ENCODE assay signal across 9 cellular contexts in the genomic region with DNA sequence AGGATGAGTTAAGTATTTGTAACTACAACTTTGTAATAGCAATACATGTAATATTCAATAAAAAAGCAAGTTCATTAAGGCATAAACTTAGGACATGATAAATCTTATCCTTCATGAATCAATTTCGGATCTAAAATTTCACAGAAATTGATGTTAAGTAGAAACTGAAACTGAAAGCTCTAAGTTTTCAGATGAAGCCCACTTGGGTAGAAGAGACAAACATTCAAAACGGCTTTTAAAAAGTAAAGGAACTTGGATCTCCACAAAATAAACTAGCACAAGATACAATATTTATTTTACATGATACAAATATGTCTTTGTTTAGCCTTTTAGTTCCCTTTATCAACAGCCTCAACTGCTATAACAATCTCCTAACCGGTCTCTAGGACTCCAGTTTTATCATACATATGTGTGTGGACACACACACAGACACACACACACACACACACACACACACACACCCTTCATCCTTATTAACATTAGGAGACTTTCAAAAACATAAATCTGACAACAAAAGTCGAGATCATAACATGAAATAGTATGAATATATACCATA.
DNase-seq lines count a peak whose midpoint lies in the region; ATAC-seq and TF ChIP-seq lines count a peak whose summit lies in the region.
"Had no signal": no experiment of that assay in that cellular context is flagged by ENCODE, and none has a peak within 500 bp of the region (broad histone marks: within the 10 kb centered on the region; RNA-seq: fewer than 3 reads in every experiment).

No MANE protein-coding gene starts in this region.

- H3K27ac Mint-ChIP-seq in CD4-positive, CD25-positive, alpha-beta regulatory T cell, result peak overlapping the region in 2 of 3 donors; percentile 18 to 33
- H3K27ac Mint-ChIP-seq in naive thymus-derived CD4-positive, alpha-beta T cell, result peak overlapping the region in 5 of 9 donors; percentile 4 to 62 (median 49)

- H3K27me3 ChIP-seq in CD4-positive, CD25-positive, alpha-beta regulatory T cell (ENCODE audit: control insufficient read depth, insufficient read depth, low read length), result peaks cover 4% of the 10 kb centered on the region
- H3K27me3 ChIP-seq in KMS-11 (ENCODE audit: insufficient read depth, low read depth), result no peaks in the 10 kb centered on the region
- no peaks in the 10 kb centered on the region for H3K27me3 ChIP-seq in naive thymus-derived CD4-positive, alpha-beta T cell (ENCODE audit: control insufficient read depth in 2 of 2, insufficient read depth in 2 of 2, low read length in 2 of 2)
- H3K27me3 ChIP-seq in effector memory CD4-positive, alpha-beta T cell (replicated peaks; ENCODE audit: control insufficient read depth, insufficient read depth, low read length, poor library complexity, severe bottlenecking), result no peaks in the 10 kb centered on the region

- H3K4me1 Mint-ChIP-seq in CD4-positive, CD25-positive, alpha-beta regulatory T cell, result peaks cover 0 to 14% (median 12%) of the 10 kb centered on the region in 4 donors
- H3K4me1 Mint-ChIP-seq in naive thymus-derived CD4-positive, alpha-beta T cell, result peaks cover 12 to 28% (median 22%) of the 10 kb centered on the region in 7 donors

- no peak overlapping the region for H3K9ac ChIP-seq in KMS-11

- H3K79me2 ChIP-seq in KMS-11 (ENCODE audit: insufficient read depth, low read depth), result no peaks in the 10 kb centered on the region

- no peaks in the 10 kb centered on the region for H4K20me1 ChIP-seq in KMS-11 (ENCODE audit: insufficient read depth)

- H3K27ac ChIP-seq in CD4-positive, CD25-positive, alpha-beta regulatory T cell (ENCODE audit: insufficient read depth, low read length, poor library complexity, severe bottlenecking), result no peak overlapping the region
- no peak overlapping the region for H3K27ac ChIP-seq in KMS-11
- H3K27ac ChIP-seq in coronary artery, result peak overlapping the region in 1 of 2 donors; percentile 43
- no peak overlapping the region for H3K27ac ChIP-seq in naive thymus-derived CD4-positive, alpha-beta T cell (ENCODE audit: low read depth, low read length)
- H3K27ac ChIP-seq in effector memory CD4-positive, alpha-beta T cell (ENCODE audit: insufficient read depth, low read length, poor library complexity, severe bottlenecking), result no peak overlapping the region

- H3K9me3 ChIP-seq in CD4-positive, CD25-positive, alpha-beta regulatory T cell (ENCODE audit: control insufficient read depth in 2 of 2, low read length in 2 of 2), result no peaks in the 10 kb centered on the region
- H3K9me3 ChIP-seq in naive thymus-derived CD4-positive, alpha-beta T cell (ENCODE audit: control insufficient read depth in 2 of 3, low read length in 3 of 3), result no peaks in the 10 kb centered on the region
- no peaks in the 10 kb centered on the region for H3K9me3 ChIP-seq in effector memory CD4-positive, alpha-beta T cell (ENCODE audit: control insufficient read depth, low read length)

- TF ChIP-seq CTCF in KMS-11 (conservative IDR thresholded peaks at IDR 0.05; ENCODE audit: low read depth, low read length), result no peak
- TF ChIP-seq CTCF in coronary artery (IDR thresholded peaks at IDR 0.05), result no peak

- H3K4me3 Mint-ChIP-seq in CD4-positive, CD25-positive, alpha-beta regulatory T cell, result peak overlapping the region in 2 of 4 donors; percentile 26 to 72
- peak overlapping the region in 9 of 10 donors; percentile 6 to 78 (median 66) for H3K4me3 Mint-ChIP-seq in naive thymus-derived CD4-positive, alpha-beta T cell

- peak overlapping the region; percentile 24 for H3K4me2 ChIP-seq in KMS-11

- H3K9me3 Mint-ChIP-seq in CD4-positive, CD25-positive, alpha-beta regulatory T cell, result no peaks in the 10 kb centered on the region
- peaks cover 0 to 1% (median 0%) of the 10 kb centered on the region in 11 donors for H3K9me3 Mint-ChIP-seq in naive thymus-derived CD4-positive, alpha-beta T cell

- H3K36me3 Mint-ChIP-seq in CD4-positive, CD25-positive, alpha-beta regulatory T cell, result peaks cover 5% of the 10 kb centered on the region
- peaks cover 2 to 12% (median 10%) of the 10 kb centered on the region in 5 donors for H3K36me3 Mint-ChIP-seq in naive thymus-derived CD4-positive, alpha-beta T cell

- CTCF ChIA-PET in naive thymus-derived CD4-positive, alpha-beta T cell (lab: Charles Lee), result no interaction called here

- H2AFZ ChIP-seq in KMS-11 (ENCODE audit: low read depth), result no peak overlapping the region

- no peaks in the 10 kb centered on the region for H3K36me3 ChIP-seq in CD4-positive, CD25-positive, alpha-beta regulatory T cell (ENCODE audit: control insufficient read depth, insufficient read depth, low read length)
- no peaks in the 10 kb centered on the region for H3K36me3 ChIP-seq in KMS-11 (ENCODE audit: insufficient read depth)
- no peaks in the 10 kb centered on the region for H3K36me3 ChIP-seq in naive thymus-derived CD4-positive, alpha-beta T cell (ENCODE audit: control insufficient read depth in 2 of 3, insufficient read depth in 3 of 3, low read length in 3 of 3)
- no peaks in the 10 kb centered on the region for H3K36me3 ChIP-seq in effector memory CD4-positive, alpha-beta T cell (ENCODE audit: control insufficient read depth, insufficient read depth, low read length)

- peaks cover 5% of the 10 kb centered on the region for H3K27me3 Mint-ChIP-seq in CD4-positive, CD25-positive, alpha-beta regulatory T cell
- peaks cover 0 to 8% (median 0%) of the 10 kb centered on the region in 5 donors for H3K27me3 Mint-ChIP-seq in naive thymus-derived CD4-positive, alpha-beta T cell

- intact Hi-C loops in naive thymus-derived CD4-positive, alpha-beta T cell (cut with micrococcal nuclease), result loop anchor here in 1 of 2 donors (2.0 kb wide), 1 partner anchor 83 kb away; the partner anchor contains the start of gene USP6NL

- no peaks in the 10 kb centered on the region for H3K4me1 ChIP-seq in CD4-positive, CD25-positive, alpha-beta regulatory T cell (ENCODE audit: control insufficient read depth, insufficient read depth, low read length, poor library complexity, severe bottlenecking)
- H3K4me1 ChIP-seq in KMS-11 (ENCODE audit: low read depth, poor library complexity, severe bottlenecking), result peaks cover 11% of the 10 kb centered on the region
- no peaks in the 10 kb centered on the region for H3K4me1 ChIP-seq in naive thymus-derived CD4-positive, alpha-beta T cell (ENCODE audit: control insufficient read depth in 2 of 2, insufficient read depth in 2 of 2, low read length in 2 of 2)
- H3K4me1 ChIP-seq in effector memory CD4-positive, alpha-beta T cell (ENCODE audit: control insufficient read depth, insufficient read depth, low read length, poor library complexity, severe bottlenecking), result no peaks in the 10 kb centered on the region

- ATAC-seq in CD4-positive, CD25-positive, alpha-beta regulatory T cell (ENCODE audit: low read depth in 2 of 2), result no peak
- no peak for ATAC-seq in naive thymus-derived CD4-positive, alpha-beta T cell
- ATAC-seq in GM18861 (IDR thresholded peaks at IDR 0.05; ENCODE audit: unreplicated experiment), result no peak

- POLR2A ChIA-PET in naive thymus-derived CD4-positive, alpha-beta T cell (lab: Charles Lee), result interaction anchor here (1.5 kb wide), 1 partner anchor 11 kb away, joined by 3 read pairs; no protein-coding TSS in a partner anchor

- peak overlapping the region; percentile 48 for H3K4me3 ChIP-seq in CD4-positive, CD25-positive, alpha-beta regulatory T cell (ENCODE audit: low read depth, low read length)
- H3K4me3 ChIP-seq in KMS-11 (IDR thresholded peaks at IDR 0.05; ENCODE audit: insufficient read depth, low read depth, low read length) (no peak overlapping the region), coronary artery (peak overlapping the region; percentile 48)
- H3K4me3 ChIP-seq in naive thymus-derived CD4-positive, alpha-beta T cell (ENCODE audit: low read length), result peak overlapping the region; percentile 25
- no peak overlapping the region for H3K4me3 ChIP-seq in effector memory CD4-positive, alpha-beta T cell (ENCODE audit: insufficient read depth, low read depth, low read length, poor library complexity, severe bottlenecking)

- peak in 2 of 3 donors; percentile 5 to 46 for DNase-seq in CD4-positive, CD25-positive, alpha-beta regulatory T cell
- no peak for DNase-seq in coronary artery (ENCODE audit: low spot score)
- peak in 1 of 9 donors; percentile 18 for DNase-seq in naive thymus-derived CD4-positive, alpha-beta T cell
- no peak for DNase-seq in RPMI8226
- no peak for DNase-seq in NCI-H2196 (lab: John Stamatoyannopoulos, UW; ENCODE audit: unreplicated experiment)
- DNase-seq in effector memory CD4-positive, alpha-beta T cell, result no peak
- DNase-seq: KBM-7 had no signal

Comparison
In these comparisons a context has a peak if more than half of its experiments do, and no peak if none do; other contexts are left out.
1. DNase-seq: peak in CD4-positive, CD25-positive, alpha-beta regulatory T cell (2 of 3); none in coronary artery (single experiment), RPMI8226 (single experiment), NCI-H2196 (single experiment) and effector memory CD4-positive, alpha-beta T cell (0 of 3).
2. H3K4me3 ChIP-seq: peak in CD4-positive, CD25-positive, alpha-beta regulatory T cell (single experiment), coronary artery (single experiment) and naive thymus-derived CD4-positive, alpha-beta T cell (single experiment); none in KMS-11 (single experiment) and effector memory CD4-positive, alpha-beta T cell (single experiment).